ENCODE assay signal across 21 cellular contexts in the genomic region with DNA sequence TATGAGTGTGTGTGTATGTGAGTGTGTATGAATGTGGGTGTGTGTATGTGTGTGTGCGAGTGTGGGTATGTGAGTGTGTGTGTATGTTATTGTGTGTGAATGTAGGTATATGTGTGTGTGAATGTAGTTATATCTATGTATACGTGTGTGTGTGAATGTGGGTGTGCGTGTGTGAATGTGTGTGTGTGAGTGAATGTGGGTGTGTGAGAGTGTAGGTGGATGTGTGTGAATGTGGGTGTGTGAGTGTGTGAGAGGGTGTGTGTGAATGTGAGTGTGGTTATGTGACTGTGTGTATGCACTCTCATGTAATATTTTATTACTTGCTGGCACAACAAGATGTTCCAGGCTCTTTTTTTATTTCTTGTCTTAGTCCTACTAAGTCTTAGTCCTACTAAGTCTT.
A peak's percentile ranks its signal among the peaks of the same experiment; 100 is the strongest.
DNase-seq lines count a peak whose midpoint lies in the region; ATAC-seq, FAIRE-seq and TF ChIP-seq lines count a peak whose summit lies in the region.
"Had no signal": no experiment of that assay in that cellular context is flagged by ENCODE, and none has a peak within 500 bp of the region (broad histone marks: within the 10 kb centered on the region; RNA-seq: fewer than 3 reads in every experiment).

No MANE protein-coding gene starts in this region.

- no peak overlapping the region for H2BK12ac ChIP-seq in trophoblast cell (ENCODE audit: low read length)

- TF ChIP-seq POLR2A in GM12891 (IDR thresholded peaks at IDR 0.05; ENCODE audit: low read depth, low read length): no peak
- TF ChIP-seq POLR2A in K562 (conservative IDR thresholded peaks at IDR 0.05): no peak

- H3K9ac ChIP-seq in K562 (ENCODE audit: insufficient read depth in 1 of 2, low read depth in 2 of 2, low read length in 2 of 2) (no peak overlapping the region), trophoblast cell (ENCODE audit: low read length) (no peak overlapping the region)
- H3K9ac ChIP-seq: BLaER1, GM23248 had no signal

- POLR2A ChIA-PET in HEK293 (lab: Yijun Ruan, JAX) (no interaction called here), K562 (lab: Yijun Ruan, JAX) (no interaction called here)

- TF ChIP-seq EP300 in K562 (IDR thresholded peaks at IDR 0.05; ENCODE audit: low read length): no peak

- CTCF ChIA-PET in HEK293 (lab: Yijun Ruan, JAX): no interaction called here
- CTCF ChIA-PET in K562 (lab: Yijun Ruan, JAX; ENCODE audit: low intra/inter-chr PET ratio): no interaction called here

- no peak overlapping the region for H4K8ac ChIP-seq in trophoblast cell (ENCODE audit: low read depth, low read length)

- no peak overlapping the region for H3K27ac ChIP-seq in HEK293 (ENCODE audit: extremely low read depth, low read depth, low read length)
- no peak overlapping the region for H3K27ac ChIP-seq in K562 (ENCODE audit: extremely low read depth, low read depth, low read length)
- H3K27ac ChIP-seq in trophoblast cell (ENCODE audit: low read depth, low read length): no peak overlapping the region
- H3K27ac ChIP-seq: 22Rv1, BLaER1, C4-2B, GM23248 had no signal

- no peak overlapping the region for H3K14ac ChIP-seq in trophoblast cell (ENCODE audit: low read length)

- H2AK5ac ChIP-seq in trophoblast cell (ENCODE audit: low read length): no peak overlapping the region

- H3K79me2 ChIP-seq in K562 (ENCODE audit: control insufficient read depth, insufficient read depth, low read length): no peaks in the 10 kb centered on the region
- H3K79me2 ChIP-seq in trophoblast cell (ENCODE audit: control insufficient read depth, insufficient read depth, low read length, poor library complexity): no peaks in the 10 kb centered on the region

- H2BK120ac ChIP-seq in trophoblast cell (ENCODE audit: insufficient read depth, low read length, poor library complexity): no peak overlapping the region

- in situ Hi-C loops in K562 (cut with MboI): no loop called here
- in situ Hi-C loops in GM13976 (cut with MboI; ENCODE audit: low sequenced_read_pairs, unreplicated experiment): no loop called here

- H3K18ac ChIP-seq in trophoblast cell (ENCODE audit: low read length): no peak overlapping the region

- peak overlapping the region; percentile 73 for H3K23ac ChIP-seq in trophoblast cell (ENCODE audit: low read length)

- H3K4ac ChIP-seq in trophoblast cell (ENCODE audit: low read depth, low read length): no peak overlapping the region

- TF ChIP-seq RAD21 in K562 (CRISPR knock-in tag; conservative IDR thresholded peaks at IDR 0.05 in 1 of 2, IDR thresholded peaks at IDR 0.05 in 1 of 2): no peak

- H3K4me2 ChIP-seq in K562 (ENCODE audit: insufficient read depth, low read length): no peak overlapping the region
- no peak overlapping the region for H3K4me2 ChIP-seq in trophoblast cell (ENCODE audit: low read length)
- H3K4me2 ChIP-seq: BLaER1 had no signal

- intact Hi-C loops in K562 (cut with micrococcal nuclease): no loop called here

- H2BK5ac ChIP-seq in trophoblast cell (ENCODE audit: low read depth, low read length, poor library complexity): no peak overlapping the region

- H3K9me1 ChIP-seq in K562 (ENCODE audit: control insufficient read depth, insufficient read depth, low read length): no peaks in the 10 kb centered on the region

- H4K91ac ChIP-seq in trophoblast cell (ENCODE audit: low read depth, low read length): no peak overlapping the region

- TF ChIP-seq CTCF in HEK293 (tag by site-specific recombination; IDR thresholded peaks at IDR 0.05): no peak
- TF ChIP-seq CTCF in K562 (IDR thresholded peaks at IDR 0.05 in 2 of 3, conservative IDR thresholded peaks at IDR 0.05 in 1 of 3; ENCODE audit: insufficient read depth in 2 of 3, low read depth in 1 of 3, low read length in 3 of 3): no peak
- no peak for TF ChIP-seq CTCF in GM13976 (IDR thresholded peaks at IDR 0.05; ENCODE audit: borderline replicate concordance, control extremely low read depth, extremely low read depth, insufficient read depth, missing control alignments)

- no peak for DNase-seq in GM12891 (ENCODE audit: insufficient read length, low spot score)
- no peak for DNase-seq in K562 (ENCODE audit: extremely low read depth in 1 of 4, low spot score in 3 of 4)
- no peak for DNase-seq in trophoblast cell
- no peak for DNase-seq in GM13976 (ENCODE audit: low spot score)
- no peak for DNase-seq in H7
- no peak for DNase-seq in urothelium cell line (ENCODE audit: low spot score)
- DNase-seq: Caco-2; CD4-positive, CD25-positive, alpha-beta regulatory T cell; CD8-positive, alpha-beta T cell; DMS153; EL; GDM1; GM23248; HCEC 1CT had no signal

- no peak overlapping the region for H4K12ac ChIP-seq in trophoblast cell (ENCODE audit: low read depth, low read length)

- no peaks in the 10 kb centered on the region for H4K20me1 ChIP-seq in K562 (replicated peaks; ENCODE audit: control insufficient read depth, insufficient read depth, low read length)
- H4K20me1 ChIP-seq: BLaER1 had no signal

- H3K27me3 ChIP-seq in K562 (ENCODE audit: control insufficient read depth in 2 of 2, insufficient read depth in 2 of 2, low read length in 2 of 2) (no peaks in the 10 kb centered on the region), trophoblast cell (ENCODE audit: insufficient read depth, low read length) (no peaks in the 10 kb centered on the region), H7 (ENCODE audit: control insufficient read depth, insufficient read depth, low read length) (no peaks in the 10 kb centered on the region)
- H3K27me3 ChIP-seq: BLaER1 had no signal

- peak; percentile 63 for FAIRE-seq in GM12891 (lab: Jason Lieb, UNC)
- no peak for FAIRE-seq in K562 (lab: Jason Lieb, UNC)
- no peak for FAIRE-seq in urothelium cell line (lab: Jason Lieb, UNC)
- FAIRE-seq: A204.1, GM12878, GM19239 had no signal

- H3K4me1 ChIP-seq in HEK293 (ENCODE audit: control insufficient read depth, insufficient read depth, low read length): no peaks in the 10 kb centered on the region
- H3K4me1 ChIP-seq in K562 (replicated peaks in 1 of 2; ENCODE audit: control insufficient read depth in 2 of 2, insufficient read depth in 2 of 2, low read length in 2 of 2): no peaks in the 10 kb centered on the region
- no peaks in the 10 kb centered on the region for H3K4me1 ChIP-seq in trophoblast cell (ENCODE audit: control insufficient read depth in 1 of 2, insufficient read depth in 2 of 2, low read length in 2 of 2)

- H2AFZ ChIP-seq in K562 (ENCODE audit: low read depth, low read length) (no peak overlapping the region), trophoblast cell (ENCODE audit: insufficient read depth, low read length, poor library complexity) (no peak overlapping the region)
- H2AFZ ChIP-seq: GM23248 had no signal

- 3% methylated on average over 3 of the region's 3 CpGs for WGBS in K562 (ENCODE audit: insufficient coverage, low coverage, missing lambda C conversion rate)
- WGBS in trophoblast cell (ENCODE audit: extremely low coverage, insufficient coverage, insufficient read length): 95% methylated on average over 3 of the region's 3 CpGs

- H3K9me3 ChIP-seq in HEK293 (ENCODE audit: control insufficient read depth, insufficient read depth, low read depth, low read length): no peaks in the 10 kb centered on the region
- no peaks in the 10 kb centered on the region for H3K9me3 ChIP-seq in K562 (replicated peaks; ENCODE audit: control insufficient read depth, insufficient read depth, low read depth, low read length)
- peaks cover 3% of the 10 kb centered on the region for H3K9me3 ChIP-seq in trophoblast cell (ENCODE audit: insufficient read depth, low read depth, low read length)
- H3K9me3 ChIP-seq: BLaER1 had no signal

- no TSS peak for BruUV-seq in K562 (replicated peaks; lab: Mats Ljungman, UMichigan)

- no peaks in the 10 kb centered on the region for H3K79me1 ChIP-seq in trophoblast cell (ENCODE audit: low read length)

- H3K36me3 ChIP-seq in HEK293 (ENCODE audit: control insufficient read depth in 2 of 2, insufficient read depth in 1 of 2, low read length in 2 of 2) (no peaks in the 10 kb centered on the region), K562 (ENCODE audit: control insufficient read depth, insufficient read depth, low read length) (no peaks in the 10 kb centered on the region), trophoblast cell (ENCODE audit: control insufficient read depth in 1 of 2, insufficient read depth in 2 of 2, low read length in 2 of 2) (no peaks in the 10 kb centered on the region), H7 (replicated peaks; ENCODE audit: control insufficient read depth, insufficient read depth, low read length) (no peaks in the 10 kb centered on the region)
- H3K36me3 ChIP-seq: BLaER1 had no signal

- ATAC-seq in K562: no peak
- ATAC-seq: CD8-positive, alpha-beta T cell; GM12878 had no signal

- no peak overlapping the region for H3K4me3 ChIP-seq in HEK293 (ENCODE audit: low read depth, low read length)
- H3K4me3 ChIP-seq in K562: no peak overlapping the region
- no peak overlapping the region for H3K4me3 ChIP-seq in trophoblast cell (ENCODE audit: low read depth, low read length)
- no peak overlapping the region for H3K4me3 ChIP-seq in H7 (ENCODE audit: insufficient read depth, low read depth, low read length)
- H3K4me3 ChIP-seq: BLaER1, GM12878, GM23248 had no signal

TF ChIP-seq in GM12891, 5 proteins besides CTCF, POLR2A, EP300 and RAD21:
- TF ChIP-seq POLR2AphosphoS5 (IDR thresholded peaks at IDR 0.05; ENCODE audit: low read depth, low read length) (no peak), PAX5 (IDR thresholded peaks at IDR 0.05; ENCODE audit: insufficient read depth, low read length, severe bottlenecking) (no peak), TAF1 (IDR thresholded peaks at IDR 0.05; ENCODE audit: low read depth, low read length) (no peak), POU2F2 (IDR thresholded peaks at IDR 0.05; ENCODE audit: low read depth, low read length) (no peak), SPI1 (IDR thresholded peaks at IDR 0.05; ENCODE audit: low read depth, low read length) (no peak)

TF ChIP-seq in K562, 482 proteins besides CTCF, POLR2A, EP300 and RAD21:
- TF ChIP-seq SETDB1 (IDR thresholded peaks at IDR 0.05; ENCODE audit: low read length): no peak
- TF ChIP-seq, protein P1, sequence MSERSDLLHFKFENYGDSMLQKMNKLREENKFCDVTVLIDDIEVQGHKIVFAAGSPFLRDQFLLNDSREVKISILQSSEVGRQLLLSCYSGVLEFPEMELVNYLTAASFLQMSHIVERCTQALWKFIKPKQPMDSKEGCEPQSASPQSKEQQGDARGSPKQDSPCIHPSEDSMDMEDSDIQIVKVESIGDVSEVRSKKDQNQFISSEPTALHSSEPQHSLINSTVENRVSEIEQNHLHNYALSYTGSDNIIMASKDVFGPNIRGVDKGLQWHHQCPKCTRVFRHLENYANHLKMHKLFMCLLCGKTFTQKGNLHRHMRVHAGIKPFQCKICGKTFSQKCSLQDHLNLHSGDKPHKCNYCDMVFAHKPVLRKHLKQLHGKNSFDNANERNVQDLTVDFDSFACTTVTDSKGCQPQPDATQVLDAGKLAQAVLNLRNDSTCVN (CRISPR knock-in tag; IDR thresholded peaks at IDR 0.05): 0 out of 2 replicates have a peak, but pooled peaks have one; percentile 37
- no peak for TF ChIP-seq PHF21A (IDR thresholded peaks at IDR 0.05; ENCODE audit: borderline replicate concordance, low read depth)
